ENCODE assay signal across 8 cellular contexts in the genomic region with DNA sequence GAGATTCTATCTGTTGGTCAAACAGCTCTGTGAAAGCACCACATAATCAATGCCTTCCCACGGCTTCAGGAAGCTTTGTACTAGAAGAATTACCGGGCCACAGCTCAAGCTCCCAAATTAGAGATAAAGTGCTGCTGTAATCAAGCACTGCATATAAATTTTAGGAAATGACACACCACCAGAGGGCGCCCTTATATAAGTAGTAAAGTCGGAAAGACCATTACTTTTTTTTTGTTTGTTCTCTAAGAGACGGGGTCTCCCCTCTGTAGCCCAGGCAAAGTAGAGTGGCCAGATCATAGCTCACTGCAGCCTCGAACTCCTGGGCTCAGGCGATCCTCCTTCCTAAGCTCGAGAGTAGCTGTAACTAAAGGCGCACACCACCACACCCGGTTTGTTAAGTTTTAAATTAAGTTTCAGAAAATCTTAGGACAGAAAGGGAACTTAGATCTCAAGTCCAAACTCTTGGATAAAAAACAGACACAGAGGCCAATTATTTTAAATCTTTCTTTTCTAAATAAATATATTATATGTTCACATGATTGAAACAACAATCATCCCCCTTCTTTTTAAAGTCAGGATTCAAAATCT. TPM values are rescaled to one million over a fixed set of nuclear protein-coding genes. Genes with fewer than 3 reads are reported as not detected.
DNase-seq lines count a peak whose midpoint lies in the region; ATAC-seq, FAIRE-seq and TF ChIP-seq lines count a peak whose summit lies in the region.

No MANE protein-coding gene starts in this region.

- FAIRE-seq in H1 (lab: Jason Lieb, UNC) = no peak

- H3K23me2 ChIP-seq in H1 (ENCODE audit: low read depth, low read length) = no peaks in the 10 kb centered on the region

- no peak overlapping the region for H3K18ac ChIP-seq in H1 (ENCODE audit: extremely low read depth, low read length)

- H4K8ac ChIP-seq in H1 (ENCODE audit: extremely low read depth, insufficient read depth, low read length) = no peak overlapping the region

- CTCF ChIA-PET in H1 (lab: Charles Lee; ENCODE audit: partially characterized antibody) = interaction anchor here (0.6 to 6.8 kb wide), 60 partner anchors 8 to 1023 kb away, joined by 3 to 82 read pairs (median 4); a partner anchor contains a TSS

- H3K79me2 ChIP-seq in H1 (ENCODE audit: control insufficient read depth in 1 of 2, insufficient read depth in 2 of 2, low read length in 2 of 2) = no peaks in the 10 kb centered on the region

- TF ChIP-seq RAD21 in H1 (IDR thresholded peaks at IDR 0.05 in 1 of 2, conservative IDR thresholded peaks at IDR 0.05 in 1 of 2; ENCODE audit: low read depth in 2 of 2, low read length in 2 of 2) = peak; percentile 75 to 84

- 36% methylated on average over 10 of the region's 10 CpGs; no CpG with 5 or more reads in 1 of the 2 experiments for WGBS in H1 (ENCODE audit: extremely low coverage in 1 of 2, insufficient coverage in 1 of 2, insufficient read length in 1 of 2, insufficient replicate concordance in 2 of 2, low coverage in 1 of 2, low lambda C conversion rate in 2 of 2, missing lambda C conversion rate in 1 of 2), 2 experiments

- H3K56ac ChIP-seq in H1 (replicated peaks; ENCODE audit: insufficient read length, low read depth, low read length) = no peak overlapping the region

- H4K5ac ChIP-seq in H1 (ENCODE audit: insufficient read length, low read depth, low read length) = no peak overlapping the region

- no peak for TF ChIP-seq POLR2A in H1 (IDR thresholded peaks at IDR 0.05; ENCODE audit: control extremely low read depth in 1 of 2, low read depth in 2 of 2, low read length in 2 of 2)

- H3K36me3 ChIP-seq in H1 (ENCODE audit: control insufficient read depth in 2 of 4, insufficient read depth in 4 of 4, low read length in 3 of 4) = no peaks in the 10 kb centered on the region

- H2BK15ac ChIP-seq in H1 (ENCODE audit: low read length) = no peak overlapping the region

- H2BK5ac ChIP-seq in H1 (ENCODE audit: low read depth, low read length) = no peak overlapping the region

- H4K20me1 ChIP-seq in H1 (replicated peaks in 1 of 2; ENCODE audit: control insufficient read depth in 1 of 2, insufficient read depth in 2 of 2, low read length in 2 of 2) = no peaks in the 10 kb centered on the region

- H3K9ac ChIP-seq in H1 (replicated peaks in 1 of 4; ENCODE audit: extremely low read depth in 1 of 4, low read depth in 3 of 4, low read length in 3 of 4) = no peak overlapping the region

- H2AFZ ChIP-seq in H1 (ENCODE audit: low read length) = no peak overlapping the region

- H2BK12ac ChIP-seq in H1 (ENCODE audit: low read depth, low read length) = no peak overlapping the region

- POLR2A ChIA-PET in H1 (lab: Charles Lee; ENCODE audit: partially characterized antibody) = interaction anchor here (0.9 kb wide), 1 partner anchor 53 kb away, joined by 3 read pairs; no protein-coding TSS in a partner anchor

- TF ChIP-seq CTCF in H1 (IDR thresholded peaks at IDR 0.05; ENCODE audit: control extremely low read depth in 1 of 3, insufficient read depth in 1 of 3, low read depth in 1 of 3, low read length in 3 of 3) = peak in 2 of 3 experiments; percentile 58 to 66; a peak in 3 of 4 replicates

- no peak overlapping the region for H2BK20ac ChIP-seq in H1 (ENCODE audit: low read length)

- H3K79me1 ChIP-seq in H1 (ENCODE audit: low read depth, low read length) = no peaks in the 10 kb centered on the region; the same call in 1 of the 2 replicates

- peaks cover 0 to 3% (median 0%) of the 10 kb centered on the region in 4 experiments; a peak in 1 of 7 replicates for H3K4me1 ChIP-seq in H1 (replicated peaks in 1 of 4; ENCODE audit: control insufficient read depth in 3 of 4, insufficient read depth in 4 of 4, low read length in 3 of 4)

- DNase-seq in GM03348 (ENCODE audit: low spot score) (peak; percentile 65), HUDEP-2 (lab: John Stamatoyannopoulos, UW; ENCODE audit: unreplicated experiment in 76 of 76) (peak in 61 of 76 experiments; percentile 4 to 81 (median 45)), NOMO-1 (lab: John Stamatoyannopoulos, UW; ENCODE audit: unreplicated experiment in 2 of 2) (peak; percentile 51 to 85), H1 (ENCODE audit: low read depth in 1 of 2, low spot score in 2 of 2) (peak; percentile 9 to 83), midbrain (lab: John Stamatoyannopoulos, UW) (peak; percentile 87)
- DNase-seq in activated CD8-positive, alpha-beta memory T cell treated with anti-CD3 and anti-CD28 coated beads for 48 hours (ENCODE audit: low read depth in 2 of 3, low spot score in 2 of 3) = peak; percentile 6 to 65 (median 52)
- DNase-seq in stimulated activated CD8-positive, alpha-beta memory T cell treated with anti-CD3 and anti-CD28 coated beads, Interleukin-4, amount 100 ng/mL, for 1 hour (ENCODE audit: low read depth in 2 of 2, low spot score in 1 of 2) = peak; percentile 54 to 70

- H2BK120ac ChIP-seq in H1 (replicated peaks; ENCODE audit: low read depth, low read length) = no peak overlapping the region

- H3K4me2 ChIP-seq in H1 (ENCODE audit: insufficient read depth in 1 of 2, low read depth in 2 of 2, low read length in 2 of 2) = no peak overlapping the region

- H4K91ac ChIP-seq in H1 (replicated peaks; ENCODE audit: insufficient read length, low read length) = no peak overlapping the region

- H3K4me3 ChIP-seq in H1 (ENCODE audit: extremely low read depth in 1 of 4, insufficient read depth in 2 of 4, low read depth in 3 of 4, low read length in 4 of 4) = no peak overlapping the region

- TF ChIP-seq EP300 in H1 (IDR thresholded peaks at IDR 0.05; ENCODE audit: borderline replicate concordance in 1 of 2, low read depth in 2 of 2, low read length in 2 of 2) = no peak

- H3K4ac ChIP-seq in H1 (replicated peaks; ENCODE audit: insufficient read length, low read depth, low read length) = no peak overlapping the region

- H3K27ac ChIP-seq in H1 (ENCODE audit: low read depth, low read length) = no peak overlapping the region

- no peak overlapping the region for H3K14ac ChIP-seq in H1 (ENCODE audit: insufficient read length)

- H3K27me3 ChIP-seq in H1 (replicated peaks in 1 of 4; ENCODE audit: control insufficient read depth in 3 of 4, extremely low read depth in 1 of 4, insufficient read depth in 3 of 4, low read length in 3 of 4) = no peaks in the 10 kb centered on the region

- H3K9me3 ChIP-seq in H1 (ENCODE audit: insufficient read depth in 2 of 2, low read depth in 1 of 2, low read length in 1 of 2) = no peaks in the 10 kb centered on the region

- no peak overlapping the region for H2AK5ac ChIP-seq in H1 (ENCODE audit: low read depth, low read length)

- H3K23ac ChIP-seq in H1 (ENCODE audit: insufficient read length) = no peak overlapping the region

- ATAC-seq in HG02798 (IDR thresholded peaks at IDR 0.05; ENCODE audit: poor library complexity, unreplicated experiment) = no peak

TF ChIP-seq in H1, 55 proteins besides CTCF, POLR2A, EP300 and RAD21:
- 0 out of 2 replicates have a peak, but pooled peaks have one; percentile 19 for TF ChIP-seq SP1 (IDR thresholded peaks at IDR 0.05; ENCODE audit: low read depth, low read length)
- TF ChIP-seq, protein P1, sequence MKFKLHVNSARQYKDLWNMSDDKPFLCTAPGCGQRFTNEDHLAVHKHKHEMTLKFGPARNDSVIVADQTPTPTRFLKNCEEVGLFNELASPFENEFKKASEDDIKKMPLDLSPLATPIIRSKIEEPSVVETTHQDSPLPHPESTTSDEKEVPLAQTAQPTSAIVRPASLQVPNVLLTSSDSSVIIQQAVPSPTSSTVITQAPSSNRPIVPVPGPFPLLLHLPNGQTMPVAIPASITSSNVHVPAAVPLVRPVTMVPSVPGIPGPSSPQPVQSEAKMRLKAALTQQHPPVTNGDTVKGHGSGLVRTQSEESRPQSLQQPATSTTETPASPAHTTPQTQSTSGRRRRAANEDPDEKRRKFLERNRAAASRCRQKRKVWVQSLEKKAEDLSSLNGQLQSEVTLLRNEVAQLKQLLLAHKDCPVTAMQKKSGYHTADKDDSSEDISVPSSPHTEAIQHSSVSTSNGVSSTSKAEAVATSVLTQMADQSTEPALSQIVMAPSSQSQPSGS (IDR thresholded peaks at IDR 0.05; ENCODE audit: low read length) = 0 out of 2 replicates have a peak, but pooled peaks have one; percentile 38
- no peak for TF ChIP-seq SIRT6 (IDR thresholded peaks at IDR 0.05; ENCODE audit: low read length)
- TF ChIP-seq KDM5A (IDR thresholded peaks at IDR 0.05; ENCODE audit: low read length) = no peak
- TF ChIP-seq TCF12 (IDR thresholded peaks at IDR 0.05; ENCODE audit: low read depth, low read length) = no peak
- no peak for TF ChIP-seq SRF (IDR thresholded peaks at IDR 0.05; ENCODE audit: low read depth, low read length)
- TF ChIP-seq CBX5 (IDR thresholded peaks at IDR 0.05; ENCODE audit: low read depth, low read length) = no peak
- TF ChIP-seq CEBPB (IDR thresholded peaks at IDR 0.05; ENCODE audit: low read depth, low read length) = no peak
- TF ChIP-seq HDAC2 (IDR thresholded peaks at IDR 0.05; ENCODE audit: borderline replicate concordance in 1 of 2, low read depth in 2 of 2, low read length in 2 of 2) = no peak
- TF ChIP-seq TAF1 (IDR thresholded peaks at IDR 0.05; ENCODE audit: low read depth, low read length) = no peak

RNA-seq across cellular contexts. Expression of a gene that starts 32.6 kb away (rescaled TPM):
- total RNA-seq in H1 (2021; fragmentation: NEBNext Ultra II Directional; extraction: Animal tissue kit (Norgen Biotek cat#: 25700)) = 62.6 and 63.8 TPM in 2 replicates
- polyA plus RNA-seq in H1 (2011; rRNA removed) = 44.2 and 84.4 TPM in 2 replicates
- 61.6 TPM for polyA plus RNA-seq in H1 (2011; cell fraction: cytosol; rRNA removed)
- 24.4 TPM for polyA plus RNA-seq in H1 (2011; cell fraction: nucleus; rRNA removed)
- polyA plus RNA-seq in H1 (2012, experiment 1 of 2) = 53.0 to 122 TPM (median 59.7 TPM) in 4 replicates
- polyA plus RNA-seq in H1 (2012, experiment 2 of 2) = 34.4 TPM
- 90.8 TPM for polyA plus RNA-seq in H1 (2013, experiment 1 of 2)
- 95.5 TPM for polyA plus RNA-seq in H1 (2013, experiment 2 of 2)
- 45.8 and 58.1 TPM in 2 replicates for polyA minus RNA-seq in H1 (2011; rRNA and poly(A)+ RNA removed)
- polyA minus RNA-seq in H1 (2011; cell fraction: cytosol; rRNA and poly(A)+ RNA removed) = 43.3 TPM
- polyA minus RNA-seq in H1 (2011; cell fraction: nucleus; rRNA and poly(A)+ RNA removed) = 26.4 TPM

RNA-seq across cellular contexts. Expression of a gene that starts 33.9 kb away (rescaled TPM):
- 24.0 and 25.7 TPM in 2 replicates for total RNA-seq in H1 (2021; fragmentation: NEBNext Ultra II Directional; extraction: Animal tissue kit (Norgen Biotek cat#: 25700))
- polyA plus RNA-seq in H1 (2011; rRNA removed) = 6.2 and 11.6 TPM in 2 replicates
- 11.2 TPM for polyA plus RNA-seq in H1 (2011; cell fraction: cytosol; rRNA removed)
- polyA plus RNA-seq in H1 (2011; cell fraction: nucleus; rRNA removed) = 13.7 TPM
- 13.0 to 25.1 TPM (median 22.2 TPM) in 4 replicates for polyA plus RNA-seq in H1 (2012, experiment 1 of 2)
- 1.9 TPM for polyA plus RNA-seq in H1 (2012, experiment 2 of 2)
- 18.6 TPM for polyA plus RNA-seq in H1 (2013, experiment 1 of 2)
- polyA plus RNA-seq in H1 (2013, experiment 2 of 2) = 18.7 TPM
- polyA minus RNA-seq in H1 (2011; rRNA and poly(A)+ RNA removed) = 38.5 and 40.0 TPM in 2 replicates
- 11.2 TPM for polyA minus RNA-seq in H1 (2011; cell fraction: cytosol; rRNA and poly(A)+ RNA removed)
- 51.0 TPM for polyA minus RNA-seq in H1 (2011; cell fraction: nucleus; rRNA and poly(A)+ RNA removed)
